Comparison of ENCODE assay signal across 2 cellular contexts in the genomic region with DNA sequence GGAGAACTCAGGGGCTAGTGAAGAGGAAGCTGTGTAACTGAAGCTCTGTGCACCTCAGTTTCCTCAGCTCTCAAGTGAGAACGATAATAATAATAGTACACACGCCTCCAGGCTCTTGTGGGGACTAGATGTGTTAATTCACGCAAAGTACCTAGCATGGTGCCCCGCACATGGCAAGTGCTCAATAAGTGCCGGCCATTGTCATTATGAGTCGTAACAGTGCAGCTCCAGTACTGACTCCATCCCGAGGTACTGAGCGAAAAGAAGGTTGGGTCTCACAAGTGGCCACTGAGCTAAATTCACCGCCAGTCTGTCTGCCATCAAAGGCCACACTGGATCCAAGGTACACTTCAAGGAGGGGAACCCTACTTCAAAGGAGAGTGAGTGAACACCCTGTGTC.
TF ChIP-seq lines count a peak whose summit lies in the region.

No MANE protein-coding gene starts in this region.

TF ChIP-seq in IMR-90, 13 proteins besides CTCF, POLR2A, EP300 and RAD21:
- TF ChIP-seq RCOR1 (IDR thresholded peaks at IDR 0.05; ENCODE audit: insufficient replicate concordance, low read length) (no peak), MXI1 (IDR thresholded peaks at IDR 0.05; ENCODE audit: borderline replicate concordance, low read depth, low read length) (no peak), CHD1 (IDR thresholded peaks at IDR 0.05; ENCODE audit: low read depth, low read length) (no peak), USF2 (IDR thresholded peaks at IDR 0.05; ENCODE audit: low read depth, low read length) (no peak), RFX5 (IDR thresholded peaks at IDR 0.05; ENCODE audit: low read depth, low read length) (no peak), NFE2L2 (IDR thresholded peaks at IDR 0.05; ENCODE audit: low read depth, low read length) (no peak), BHLHE40 (IDR thresholded peaks at IDR 0.05; ENCODE audit: low read depth, low read length) (no peak), FOS (IDR thresholded peaks at IDR 0.05; ENCODE audit: low read depth, low read length) (no peak), MAZ (IDR thresholded peaks at IDR 0.05; ENCODE audit: borderline replicate concordance, low read depth, low read length) (no peak), CEBPB (IDR thresholded peaks at IDR 0.05; ENCODE audit: low read depth, low read length) (no peak)

TF ChIP-seq in GM12878, 131 proteins besides CTCF, POLR2A, EP300 and RAD21:
- no peak for TF ChIP-seq NFYA (IDR thresholded peaks at IDR 0.05; ENCODE audit: borderline replicate concordance, low read depth, low read length)
- TF ChIP-seq, protein P1, sequence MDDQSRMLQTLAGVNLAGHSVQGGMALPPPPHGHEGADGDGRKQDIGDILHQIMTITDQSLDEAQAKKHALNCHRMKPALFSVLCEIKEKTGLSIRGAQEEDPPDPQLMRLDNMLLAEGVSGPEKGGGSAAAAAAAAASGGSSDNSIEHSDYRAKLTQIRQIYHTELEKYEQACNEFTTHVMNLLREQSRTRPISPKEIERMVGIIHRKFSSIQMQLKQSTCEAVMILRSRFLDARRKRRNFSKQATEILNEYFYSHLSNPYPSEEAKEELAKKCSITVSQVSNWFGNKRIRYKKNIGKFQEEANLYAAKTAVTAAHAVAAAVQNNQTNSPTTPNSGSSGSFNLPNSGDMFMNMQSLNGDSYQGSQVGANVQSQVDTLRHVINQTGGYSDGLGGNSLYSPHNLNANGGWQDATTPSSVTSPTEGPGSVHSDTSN (IDR thresholded peaks at IDR 0.05; ENCODE audit: insufficient replicate concordance, low read depth, low read length): peak; percentile 53
- TF ChIP-seq, protein P2, sequence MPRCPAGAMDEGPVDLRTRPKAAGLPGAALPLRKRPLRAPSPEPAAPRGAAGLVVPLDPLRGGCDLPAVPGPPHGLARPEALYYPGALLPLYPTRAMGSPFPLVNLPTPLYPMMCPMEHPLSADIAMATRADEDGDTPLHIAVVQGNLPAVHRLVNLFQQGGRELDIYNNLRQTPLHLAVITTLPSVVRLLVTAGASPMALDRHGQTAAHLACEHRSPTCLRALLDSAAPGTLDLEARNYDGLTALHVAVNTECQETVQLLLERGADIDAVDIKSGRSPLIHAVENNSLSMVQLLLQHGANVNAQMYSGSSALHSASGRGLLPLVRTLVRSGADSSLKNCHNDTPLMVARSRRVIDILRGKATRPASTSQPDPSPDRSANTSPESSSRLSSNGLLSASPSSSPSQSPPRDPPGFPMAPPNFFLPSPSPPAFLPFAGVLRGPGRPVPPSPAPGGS (IDR thresholded peaks at IDR 0.05; ENCODE audit: borderline replicate concordance, insufficient read depth, low read depth, low read length, poor library complexity, severe bottlenecking): peak; percentile 92
- TF ChIP-seq BHLHE40 (IDR thresholded peaks at IDR 0.05; ENCODE audit: borderline replicate concordance in 1 of 2, low read depth in 2 of 2, low read length in 1 of 2): no peak
- TF ChIP-seq MYC (IDR thresholded peaks at IDR 0.05; ENCODE audit: insufficient read depth, insufficient read length, insufficient replicate concordance, low read length, severe bottlenecking): no peak
- peak; percentile 50; the same call in 1 of the 2 replicates for TF ChIP-seq TCF3 (IDR thresholded peaks at IDR 0.05; ENCODE audit: borderline replicate concordance, insufficient read depth, low read depth, low read length)
TF ChIP-seq in GM12878: peak in this region for 3.
